Comparison of ENCODE assay signal across 16 cellular contexts in genomic region chr2:16745466-16745865, GRCh38.
DNase-seq lines count a peak whose midpoint lies in the region; ATAC-seq, FAIRE-seq and TF ChIP-seq lines count a peak whose summit lies in the region.
"Had no signal": no experiment of that assay in that cellular context is flagged by ENCODE, and none has a peak within 500 bp of the region (broad histone marks: within the 10 kb centered on the region; RNA-seq: fewer than 3 reads in every experiment).

No MANE protein-coding gene starts in this region.

- no peak overlapping the region for H3K4me3 ChIP-seq in kidney epithelial cell (ENCODE audit: low read depth, low read length)
- H3K4me3 ChIP-seq: K562, lower lobe of right lung, PC-9, SJSA1 had no signal

- H3K36me3 ChIP-seq in kidney epithelial cell (ENCODE audit: control insufficient read depth, insufficient read depth, low read length): no peaks in the 10 kb centered on the region
- H3K36me3 ChIP-seq: lower lobe of right lung, SJSA1 had no signal

- FAIRE-seq in RCC 7860 (lab: Jason Lieb, UNC) (peak; percentile 90), GM12891 (lab: Jason Lieb, UNC) (no peak)
- FAIRE-seq: K562 had no signal

- peak; percentile 45 for DNase-seq in stimulated activated CD4-positive, alpha-beta T cell treated with anti-CD3 and anti-CD28 coated beads, Interleukin-1b, Interleukin-23, amount 100 ng/mL, for 48 hours
- no peak for DNase-seq in stimulated activated CD4-positive, alpha-beta T cell treated with anti-CD3 and anti-CD28 coated beads, Interleukin-2, amount 100 ng/mL, for 48 hours
- DNase-seq in RCC 7860 (ENCODE audit: low spot score) (peak; percentile 77), kidney epithelial cell (ENCODE audit: low read depth) (peak; percentile 57), SKM-1 (lab: John Stamatoyannopoulos, UW; ENCODE audit: unreplicated experiment) (no peak), GM12891 (ENCODE audit: insufficient read length, low spot score) (no peak)
- DNase-seq: activated CD4-positive, CD25-positive, alpha-beta regulatory T cell; activated CD8-positive, alpha-beta memory T cell treated with anti-CD3 and anti-CD28 coated beads, Interleukin-2, amount 10 ng/mL, durations not matched to agents 7 days and 5 days; activated naive CD4-positive, alpha-beta T cell treated with Interleukin-2 at 50 U/mL for 16 hours; lower lobe of right lung; NCI-H1048; NCI-H2081 had no signal

- TF ChIP-seq CTCF in kidney epithelial cell (IDR thresholded peaks at IDR 0.05; ENCODE audit: insufficient read depth, low read length, poor library complexity, severe bottlenecking): no peak

- H3K27me3 ChIP-seq in kidney epithelial cell (ENCODE audit: control insufficient read depth, insufficient read depth, low read length): no peaks in the 10 kb centered on the region
- H3K27me3 ChIP-seq: SJSA1 had no signal

- TF ChIP-seq POLR2A in GM12891 (IDR thresholded peaks at IDR 0.05; ENCODE audit: low read depth, low read length): no peak

- ATAC-seq in GM21529 (IDR thresholded peaks at IDR 0.05; ENCODE audit: unreplicated experiment): no peak
- ATAC-seq: activated CD8-positive, alpha-beta memory T cell treated with anti-CD3 and anti-CD28 coated beads, Interleukin-2, amount 10 ng/mL, durations not matched to agents 7 days and 5 days; K562; lower lobe of right lung had no signal

TF ChIP-seq in GM12891, 5 proteins besides CTCF, POLR2A, EP300 and RAD21:
- TF ChIP-seq SPI1 (IDR thresholded peaks at IDR 0.05; ENCODE audit: low read depth, low read length): no peak
- TF ChIP-seq POLR2AphosphoS5 (IDR thresholded peaks at IDR 0.05; ENCODE audit: low read depth, low read length): no peak
- TF ChIP-seq PAX5 (IDR thresholded peaks at IDR 0.05; ENCODE audit: insufficient read depth, low read length, severe bottlenecking): no peak
- no peak for TF ChIP-seq TAF1 (IDR thresholded peaks at IDR 0.05; ENCODE audit: low read depth, low read length)
- TF ChIP-seq POU2F2 (IDR thresholded peaks at IDR 0.05; ENCODE audit: low read depth, low read length): no peak
TF ChIP-seq in GM12891: peak in this region for 0.

Comparison
In these comparisons a context has a peak if more than half of its experiments do, and no peak if none do; other contexts are left out.
1. DNase-seq: peak in stimulated activated CD4-positive, alpha-beta T cell treated with anti-CD3 and anti-CD28 coated beads, Interleukin-1b, Interleukin-23, amount 100 ng/mL, for 48 hours (single experiment), RCC 7860 (single experiment) and kidney epithelial cell (single experiment); none in stimulated activated CD4-positive, alpha-beta T cell treated with anti-CD3 and anti-CD28 coated beads, Interleukin-2, amount 100 ng/mL, for 48 hours (0 of 2), SKM-1 (single experiment) and GM12891 (single experiment).